ENCODE assay signal across 21 cellular contexts in the genomic region with DNA sequence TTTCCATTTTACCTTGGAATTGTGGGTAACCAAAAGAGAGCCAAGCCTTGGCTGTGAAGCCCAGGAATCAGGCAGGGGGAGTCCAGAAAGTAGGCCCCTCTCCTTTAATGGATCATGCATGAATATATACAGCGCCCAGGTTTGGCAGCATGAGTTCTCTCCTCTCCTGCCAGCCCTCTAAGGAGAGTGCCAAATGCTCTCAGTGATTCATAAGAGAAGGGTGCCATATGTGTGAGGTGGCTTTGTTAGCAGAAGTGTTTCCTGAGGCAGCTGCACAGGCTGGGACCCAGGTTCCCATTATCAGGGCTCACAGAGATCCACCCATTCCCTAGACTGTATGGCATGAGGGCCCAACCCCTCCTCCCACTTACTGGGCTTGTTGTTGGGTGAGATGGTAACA. TPM values are rescaled to one million over a fixed set of nuclear protein-coding genes. Genes with fewer than 3 reads are reported as not detected.
"Had no signal": no experiment of that assay in that cellular context is flagged by ENCODE, and none has a peak within 500 bp of the region (broad histone marks: within the 10 kb centered on the region; RNA-seq: fewer than 3 reads in every experiment).

No MANE protein-coding gene starts in this region.

- ATAC-seq: activated naive CD4-positive, alpha-beta T cell treated with anti-CD3 and anti-CD28 coated beads, Interleukin-2, amount 50 U/mL, for 72 hours; gastroesophageal sphincter; left lung; right cardiac atrium; stimulated activated naive CD8-positive, alpha-beta T cell treated with anti-CD3 and anti-CD28 coated beads, Interleukin-15, Interleukin-2, amounts not matched to agents 100 U/mL and 50 U/mL, for 24 hours; T-cell had no signal

- H3K27ac Mint-ChIP-seq: activated CD4-positive, alpha-beta memory T cell treated with anti-CD3 and anti-CD28 coated beads, Interleukin-2, amount 10 ng/mL, durations not matched to agents 7 days and 5 days; activated T-cell treated with anti-CD3 and anti-CD28 coated beads, Interleukin-2, amount 50 U/mL, for 24 hours had no signal

- DNase-seq: activated CD4-positive, alpha-beta memory T cell treated with anti-CD3 and anti-CD28 coated beads, Interleukin-2, amount 10 ng/mL, durations not matched to agents 7 days and 5 days; activated CD4-positive, alpha-beta T cell treated with anti-CD3 and anti-CD28 coated beads for 48 hours; activated CD4-positive, CD25-positive, alpha-beta regulatory T cell; activated T-cell treated with anti-CD3 and anti-CD28 coated beads, Interleukin-2, amount 50 U/mL, for 24 hours; adrenal gland; central memory CD4-positive, alpha-beta T cell; colonic mucosa; erythroblast; heart left ventricle; left lung; midbrain; right cardiac atrium; stimulated activated CD4-positive, alpha-beta T cell treated with anti-CD3 and anti-CD28 coated beads, Interleukin-2, amount 100 ng/mL, for 24 hours; stimulated activated naive CD8-positive, alpha-beta T cell treated with anti-CD3 and anti-CD28 coated beads, Interleukin-15, Interleukin-2, amounts not matched to agents 100 U/mL and 50 U/mL, for 24 hours; T-cell; transverse colon had no signal

- H3K4me1 Mint-ChIP-seq: neural crest cell had no signal

- H3K27ac ChIP-seq: colonic mucosa, heart left ventricle, left lung, prostate gland, transverse colon, vagina had no signal

- H3K4me3 Mint-ChIP-seq: activated CD4-positive, alpha-beta memory T cell treated with anti-CD3 and anti-CD28 coated beads, Interleukin-2, amount 10 ng/mL, durations not matched to agents 7 days and 5 days; activated T-cell treated with anti-CD3 and anti-CD28 coated beads, Interleukin-2, amount 50 U/mL, for 24 hours; neural crest cell; T-cell had no signal

- H3K9me3 Mint-ChIP-seq: activated CD4-positive, alpha-beta memory T cell treated with anti-CD3 and anti-CD28 coated beads, Interleukin-2, amount 10 ng/mL, durations not matched to agents 7 days and 5 days; activated naive CD4-positive, alpha-beta T cell treated with anti-CD3 and anti-CD28 coated beads, Interleukin-2, amount 50 U/mL, for 72 hours; activated T-cell treated with anti-CD3 and anti-CD28 coated beads, Interleukin-2, amount 50 U/mL, for 24 hours; neural crest cell; T-cell had no signal

- H3K27me3 Mint-ChIP-seq: activated CD4-positive, alpha-beta memory T cell treated with anti-CD3 and anti-CD28 coated beads, Interleukin-2, amount 10 ng/mL, durations not matched to agents 7 days and 5 days; activated T-cell treated with anti-CD3 and anti-CD28 coated beads, Interleukin-2, amount 50 U/mL, for 24 hours; T-cell had no signal

RNA-seq across cellular contexts. Expression of a gene that starts 52.3 kb away (rescaled TPM):
- total RNA-seq: activated CD4-positive, alpha-beta memory T cell treated with anti-CD3 and anti-CD28 coated beads, Interleukin-2, amount 10 ng/mL, durations not matched to agents 7 days and 5 days had no signal
